ENCODE assay signal across 1 cellular context in the genomic region with DNA sequence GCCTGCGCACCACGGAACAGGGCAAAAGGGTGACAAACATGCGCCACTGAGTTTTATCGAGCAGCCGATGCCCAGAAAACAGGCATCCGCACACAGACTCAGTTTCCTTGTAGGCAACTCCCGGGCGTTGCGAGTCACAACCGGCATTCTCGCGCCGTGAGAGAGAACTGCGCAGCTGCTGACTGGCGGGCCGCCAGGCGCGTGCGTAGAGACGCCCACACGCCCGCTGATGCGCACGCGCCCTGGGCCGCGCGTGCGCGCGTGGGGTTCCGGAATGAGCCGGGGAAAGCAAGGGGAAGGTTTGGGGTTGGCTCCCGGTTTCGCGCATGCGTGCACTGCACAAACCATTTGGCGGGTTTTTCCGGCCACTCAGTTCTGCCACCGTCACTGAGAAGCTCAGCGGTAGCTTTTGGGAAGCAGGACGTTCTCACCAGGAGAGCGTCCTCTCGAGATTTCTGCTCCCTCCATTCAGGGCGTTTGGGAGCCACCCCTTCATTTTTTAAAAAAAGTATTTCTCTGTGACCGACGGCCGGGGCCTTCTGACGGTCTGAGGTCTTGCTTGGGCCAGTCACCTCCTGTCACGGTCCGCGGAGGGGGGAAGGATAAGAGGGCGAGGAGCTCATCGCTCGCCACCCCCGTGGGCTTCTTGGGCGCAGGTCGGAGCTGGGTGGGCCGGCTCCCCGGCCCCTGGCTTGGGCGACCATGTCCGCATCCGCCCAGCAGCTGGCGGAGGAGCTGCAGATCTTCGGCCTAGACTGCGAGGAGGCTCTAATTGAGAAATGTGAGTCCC.
TF ChIP-seq lines count a peak whose summit lies in the region.

Gene POLA2 (plus strand): TSS at position 372 of the 790 bp plus-strand sequence. CDS start 331 bp downstream, at position 703.

TF ChIP-seq in HepG2, 621 proteins besides CTCF, POLR2A, EP300 and RAD21 (continued from another document and continues in another):
- TF ChIP-seq, protein P1, sequence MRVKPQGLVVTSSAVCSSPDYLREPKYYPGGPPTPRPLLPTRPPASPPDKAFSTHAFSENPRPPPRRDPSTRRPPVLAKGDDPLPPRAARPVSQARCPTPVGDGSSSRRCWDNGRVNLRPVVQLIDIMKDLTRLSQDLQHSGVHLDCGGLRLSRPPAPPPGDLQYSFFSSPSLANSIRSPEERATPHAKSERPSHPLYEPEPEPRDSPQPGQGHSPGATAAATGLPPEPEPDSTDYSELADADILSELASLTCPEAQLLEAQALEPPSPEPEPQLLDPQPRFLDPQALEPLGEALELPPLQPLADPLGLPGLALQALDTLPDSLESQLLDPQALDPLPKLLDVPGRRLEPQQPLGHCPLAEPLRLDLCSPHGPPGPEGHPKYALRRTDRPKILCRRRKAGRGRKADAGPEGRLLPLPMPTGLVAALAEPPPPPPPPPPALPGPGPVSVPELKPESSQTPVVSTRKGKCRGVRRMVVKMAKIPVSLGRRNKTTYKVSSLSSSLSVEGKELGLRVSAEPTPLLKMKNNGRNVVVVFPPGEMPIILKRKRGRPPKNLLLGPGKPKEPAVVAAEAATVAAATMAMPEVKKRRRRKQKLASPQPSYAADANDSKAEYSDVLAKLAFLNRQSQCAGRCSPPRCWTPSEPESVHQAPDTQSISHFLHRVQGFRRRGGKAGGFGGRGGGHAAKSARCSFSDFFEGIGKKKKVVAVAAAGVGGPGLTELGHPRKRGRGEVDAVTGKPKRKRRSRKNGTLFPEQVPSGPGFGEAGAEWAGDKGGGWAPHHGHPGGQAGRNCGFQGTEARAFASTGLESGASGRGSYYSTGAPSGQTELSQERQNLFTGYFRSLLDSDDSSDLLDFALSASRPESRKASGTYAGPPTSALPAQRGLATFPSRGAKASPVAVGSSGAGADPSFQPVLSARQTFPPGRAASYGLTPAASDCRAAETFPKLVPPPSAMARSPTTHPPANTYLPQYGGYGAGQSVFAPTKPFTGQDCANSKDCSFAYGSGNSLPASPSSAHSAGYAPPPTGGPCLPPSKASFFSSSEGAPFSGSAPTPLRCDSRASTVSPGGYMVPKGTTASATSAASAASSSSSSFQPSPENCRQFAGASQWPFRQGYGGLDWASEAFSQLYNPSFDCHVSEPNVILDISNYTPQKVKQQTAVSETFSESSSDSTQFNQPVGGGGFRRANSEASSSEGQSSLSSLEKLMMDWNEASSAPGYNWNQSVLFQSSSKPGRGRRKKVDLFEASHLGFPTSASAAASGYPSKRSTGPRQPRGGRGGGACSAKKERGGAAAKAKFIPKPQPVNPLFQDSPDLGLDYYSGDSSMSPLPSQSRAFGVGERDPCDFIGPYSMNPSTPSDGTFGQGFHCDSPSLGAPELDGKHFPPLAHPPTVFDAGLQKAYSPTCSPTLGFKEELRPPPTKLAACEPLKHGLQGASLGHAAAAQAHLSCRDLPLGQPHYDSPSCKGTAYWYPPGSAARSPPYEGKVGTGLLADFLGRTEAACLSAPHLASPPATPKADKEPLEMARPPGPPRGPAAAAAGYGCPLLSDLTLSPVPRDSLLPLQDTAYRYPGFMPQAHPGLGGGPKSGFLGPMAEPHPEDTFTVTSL (CRISPR knock-in tag; IDR thresholded peaks at IDR 0.05; ENCODE audit: borderline replicate concordance): no peak
- TF ChIP-seq STAG1 (CRISPR knock-in tag; IDR thresholded peaks at IDR 0.05) (no peak), SIX1 (CRISPR knock-in tag; IDR thresholded peaks at IDR 0.05; ENCODE audit: borderline replicate concordance) (no peak), TRAFD1 (CRISPR knock-in tag; IDR thresholded peaks at IDR 0.05; ENCODE audit: borderline replicate concordance) (no peak), ZNF446 (CRISPR knock-in tag; IDR thresholded peaks at IDR 0.05) (no peak), TFDP2 (CRISPR knock-in tag; IDR thresholded peaks at IDR 0.05) (peak; percentile 96), TCF7L2 (IDR thresholded peaks at IDR 0.05; ENCODE audit: low read depth, low read length) (no peak), ZGPAT (CRISPR knock-in tag; IDR thresholded peaks at IDR 0.05) (peak; percentile 65; the same call in 1 of the 2 replicates), RORA (CRISPR knock-in tag; IDR thresholded peaks at IDR 0.05) (no peak), SP5 (CRISPR knock-in tag; IDR thresholded peaks at IDR 0.05; ENCODE audit: borderline replicate concordance, low read depth) (no peak), JUN (CRISPR knock-in tag; IDR thresholded peaks at IDR 0.05) (no peak), RARA (CRISPR knock-in tag; IDR thresholded peaks at IDR 0.05) (no peak), ARNT (IDR thresholded peaks at IDR 0.05) (no peak), ATF2 (CRISPR knock-in tag; IDR thresholded peaks at IDR 0.05) (no peak), ZNF607 (CRISPR knock-in tag; IDR thresholded peaks at IDR 0.05; ENCODE audit: borderline replicate concordance) (0 out of 2 replicates have a peak, but pooled peaks have one; percentile 38), ZNF790 (CRISPR knock-in tag; IDR thresholded peaks at IDR 0.05; ENCODE audit: borderline replicate concordance) (no peak), DNMT1 (CRISPR knock-in tag; IDR thresholded peaks at IDR 0.05) (no peak)
- TF ChIP-seq, protein P2, sequence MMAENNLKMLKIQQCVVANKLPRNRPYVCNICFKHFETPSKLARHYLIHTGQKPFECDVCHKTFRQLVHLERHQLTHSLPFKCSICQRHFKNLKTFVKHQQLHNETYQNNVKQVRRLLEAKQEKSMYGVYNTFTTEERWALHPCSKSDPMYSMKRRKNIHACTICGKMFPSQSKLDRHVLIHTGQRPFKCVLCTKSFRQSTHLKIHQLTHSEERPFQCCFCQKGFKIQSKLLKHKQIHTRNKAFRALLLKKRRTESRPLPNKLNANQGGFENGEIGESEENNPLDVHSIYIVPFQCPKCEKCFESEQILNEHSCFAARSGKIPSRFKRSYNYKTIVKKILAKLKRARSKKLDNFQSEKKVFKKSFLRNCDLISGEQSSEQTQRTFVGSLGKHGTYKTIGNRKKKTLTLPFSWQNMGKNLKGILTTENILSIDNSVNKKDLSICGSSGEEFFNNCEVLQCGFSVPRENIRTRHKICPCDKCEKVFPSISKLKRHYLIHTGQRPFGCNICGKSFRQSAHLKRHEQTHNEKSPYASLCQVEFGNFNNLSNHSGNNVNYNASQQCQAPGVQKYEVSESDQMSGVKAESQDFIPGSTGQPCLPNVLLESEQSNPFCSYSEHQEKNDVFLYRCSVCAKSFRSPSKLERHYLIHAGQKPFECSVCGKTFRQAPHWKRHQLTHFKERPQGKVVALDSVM (CRISPR knock-in tag; IDR thresholded peaks at IDR 0.05): peak; percentile 22; the same call in 1 of the 2 replicates
- TF ChIP-seq, protein P3, sequence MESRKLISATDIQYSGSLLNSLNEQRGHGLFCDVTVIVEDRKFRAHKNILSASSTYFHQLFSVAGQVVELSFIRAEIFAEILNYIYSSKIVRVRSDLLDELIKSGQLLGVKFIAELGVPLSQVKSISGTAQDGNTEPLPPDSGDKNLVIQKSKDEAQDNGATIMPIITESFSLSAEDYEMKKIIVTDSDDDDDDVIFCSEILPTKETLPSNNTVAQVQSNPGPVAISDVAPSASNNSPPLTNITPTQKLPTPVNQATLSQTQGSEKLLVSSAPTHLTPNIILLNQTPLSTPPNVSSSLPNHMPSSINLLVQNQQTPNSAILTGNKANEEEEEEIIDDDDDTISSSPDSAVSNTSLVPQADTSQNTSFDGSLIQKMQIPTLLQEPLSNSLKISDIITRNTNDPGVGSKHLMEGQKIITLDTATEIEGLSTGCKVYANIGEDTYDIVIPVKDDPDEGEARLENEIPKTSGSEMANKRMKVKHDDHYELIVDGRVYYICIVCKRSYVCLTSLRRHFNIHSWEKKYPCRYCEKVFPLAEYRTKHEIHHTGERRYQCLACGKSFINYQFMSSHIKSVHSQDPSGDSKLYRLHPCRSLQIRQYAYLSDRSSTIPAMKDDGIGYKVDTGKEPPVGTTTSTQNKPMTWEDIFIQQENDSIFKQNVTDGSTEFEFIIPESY (CRISPR knock-in tag; IDR thresholded peaks at IDR 0.05): no peak
- TF ChIP-seq, protein P4, sequence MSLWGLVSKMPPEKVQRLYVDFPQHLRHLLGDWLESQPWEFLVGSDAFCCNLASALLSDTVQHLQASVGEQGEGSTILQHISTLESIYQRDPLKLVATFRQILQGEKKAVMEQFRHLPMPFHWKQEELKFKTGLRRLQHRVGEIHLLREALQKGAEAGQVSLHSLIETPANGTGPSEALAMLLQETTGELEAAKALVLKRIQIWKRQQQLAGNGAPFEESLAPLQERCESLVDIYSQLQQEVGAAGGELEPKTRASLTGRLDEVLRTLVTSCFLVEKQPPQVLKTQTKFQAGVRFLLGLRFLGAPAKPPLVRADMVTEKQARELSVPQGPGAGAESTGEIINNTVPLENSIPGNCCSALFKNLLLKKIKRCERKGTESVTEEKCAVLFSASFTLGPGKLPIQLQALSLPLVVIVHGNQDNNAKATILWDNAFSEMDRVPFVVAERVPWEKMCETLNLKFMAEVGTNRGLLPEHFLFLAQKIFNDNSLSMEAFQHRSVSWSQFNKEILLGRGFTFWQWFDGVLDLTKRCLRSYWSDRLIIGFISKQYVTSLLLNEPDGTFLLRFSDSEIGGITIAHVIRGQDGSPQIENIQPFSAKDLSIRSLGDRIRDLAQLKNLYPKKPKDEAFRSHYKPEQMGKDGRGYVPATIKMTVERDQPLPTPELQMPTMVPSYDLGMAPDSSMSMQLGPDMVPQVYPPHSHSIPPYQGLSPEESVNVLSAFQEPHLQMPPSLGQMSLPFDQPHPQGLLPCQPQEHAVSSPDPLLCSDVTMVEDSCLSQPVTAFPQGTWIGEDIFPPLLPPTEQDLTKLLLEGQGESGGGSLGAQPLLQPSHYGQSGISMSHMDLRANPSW (CRISPR knock-in tag; IDR thresholded peaks at IDR 0.05; ENCODE audit: borderline replicate concordance): no peak
- TF ChIP-seq, protein P5, sequence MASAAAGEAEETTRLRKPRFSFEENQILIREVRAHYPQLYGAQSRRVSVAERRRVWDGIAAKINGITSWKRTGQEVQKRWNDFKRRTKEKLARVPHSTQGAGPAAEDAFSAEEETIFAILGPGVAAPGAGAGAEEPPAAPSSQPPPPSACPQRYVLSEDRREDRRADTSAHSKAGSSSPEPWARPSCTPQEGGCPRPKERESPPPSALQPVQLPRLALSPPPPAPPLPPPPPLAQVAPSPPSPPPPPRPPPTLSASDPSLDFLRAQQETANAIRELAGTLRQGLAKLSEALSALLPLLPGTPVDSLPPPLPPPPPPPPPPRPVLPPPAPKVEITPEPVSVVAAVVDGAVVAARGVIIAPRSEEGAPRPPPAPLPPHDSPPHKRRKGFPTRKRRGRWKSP (CRISPR knock-in tag; IDR thresholded peaks at IDR 0.05): 0 out of 2 replicates have a peak, but pooled peaks have one; percentile 73
- TF ChIP-seq, protein P6, sequence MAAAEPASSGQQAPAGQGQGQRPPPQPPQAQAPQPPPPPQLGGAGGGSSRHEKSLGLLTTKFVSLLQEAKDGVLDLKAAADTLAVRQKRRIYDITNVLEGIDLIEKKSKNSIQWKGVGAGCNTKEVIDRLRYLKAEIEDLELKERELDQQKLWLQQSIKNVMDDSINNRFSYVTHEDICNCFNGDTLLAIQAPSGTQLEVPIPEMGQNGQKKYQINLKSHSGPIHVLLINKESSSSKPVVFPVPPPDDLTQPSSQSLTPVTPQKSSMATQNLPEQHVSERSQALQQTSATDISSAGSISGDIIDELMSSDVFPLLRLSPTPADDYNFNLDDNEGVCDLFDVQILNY (CRISPR knock-in tag; conservative IDR thresholded peaks at IDR 0.05): no peak
